ENCODE assay signal across 2 cellular contexts in genomic region chr10:96835826-96836365, GRCh38.
TF ChIP-seq lines count a peak whose summit lies in the region.

No MANE protein-coding gene starts in this region.

TF ChIP-seq in SK-N-SH, 30 proteins besides CTCF, POLR2A, EP300 and RAD21 (continued from another document):
- TF ChIP-seq REST (IDR thresholded peaks at IDR 0.05; ENCODE audit: low read depth, low read length): no peak
- no peak for TF ChIP-seq NFIC (IDR thresholded peaks at IDR 0.05; ENCODE audit: borderline replicate concordance)
- no peak for TF ChIP-seq MAX (IDR thresholded peaks at IDR 0.05; ENCODE audit: low read depth)
- TF ChIP-seq FOXJ3 (CRISPR knock-in tag; IDR thresholded peaks at IDR 0.05): no peak
- TF ChIP-seq IRF3 (IDR thresholded peaks at IDR 0.05; ENCODE audit: low read depth, low read length): no peak

TF ChIP-seq in SK-N-SH treated with all-trans-retinoic acid at 6 μM for 48 hours, 23 proteins besides CTCF, POLR2A, EP300 and RAD21 (continued from another document):
- TF ChIP-seq TSHZ2 (CRISPR knock-in tag; IDR thresholded peaks at IDR 0.05) (no peak), TCF4 (CRISPR knock-in tag; IDR thresholded peaks at IDR 0.05; ENCODE audit: borderline replicate concordance) (no peak), ZFP3 (CRISPR knock-in tag; IDR thresholded peaks at IDR 0.05) (no peak), ESRRG (CRISPR knock-in tag; IDR thresholded peaks at IDR 0.05) (no peak), RARB (CRISPR knock-in tag; IDR thresholded peaks at IDR 0.05) (no peak), GLIS3 (CRISPR knock-in tag; IDR thresholded peaks at IDR 0.05) (no peak), ZNF70 (CRISPR knock-in tag; IDR thresholded peaks at IDR 0.05) (no peak), ZC3H10 (CRISPR knock-in tag; IDR thresholded peaks at IDR 0.05) (no peak), BACH2 (CRISPR knock-in tag; IDR thresholded peaks at IDR 0.05; ENCODE audit: borderline replicate concordance) (no peak), OSR1 (CRISPR knock-in tag; IDR thresholded peaks at IDR 0.05) (no peak)
